1 cellular context compared by ENCODE assay signal in the genomic region with DNA sequence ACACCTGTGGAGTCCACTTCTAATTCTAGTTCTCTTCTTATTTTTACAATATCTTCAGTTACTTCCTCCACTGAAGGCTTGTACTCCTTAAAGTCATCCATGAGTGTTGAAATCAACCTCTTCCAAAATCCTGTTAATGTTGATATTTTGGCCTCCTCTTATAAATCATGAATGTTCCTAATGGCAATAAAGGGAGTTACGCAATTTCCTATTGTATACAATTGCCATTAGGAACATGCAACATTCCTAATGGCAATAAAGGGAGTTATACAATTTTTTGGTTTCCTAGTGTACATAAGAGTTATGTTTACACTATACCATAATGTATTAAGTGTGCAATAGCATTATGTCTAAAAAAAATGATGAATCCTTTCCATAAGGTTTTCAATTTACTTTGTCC.
TF ChIP-seq lines count a peak whose summit lies in the region.

No MANE protein-coding gene starts in this region.

TF ChIP-seq in HepG2, 621 proteins besides CTCF, POLR2A, EP300 and RAD21:
- TF ChIP-seq EEA1 (CRISPR knock-in tag; IDR thresholded peaks at IDR 0.05; ENCODE audit: borderline replicate concordance) = no peak
- TF ChIP-seq, protein P1, sequence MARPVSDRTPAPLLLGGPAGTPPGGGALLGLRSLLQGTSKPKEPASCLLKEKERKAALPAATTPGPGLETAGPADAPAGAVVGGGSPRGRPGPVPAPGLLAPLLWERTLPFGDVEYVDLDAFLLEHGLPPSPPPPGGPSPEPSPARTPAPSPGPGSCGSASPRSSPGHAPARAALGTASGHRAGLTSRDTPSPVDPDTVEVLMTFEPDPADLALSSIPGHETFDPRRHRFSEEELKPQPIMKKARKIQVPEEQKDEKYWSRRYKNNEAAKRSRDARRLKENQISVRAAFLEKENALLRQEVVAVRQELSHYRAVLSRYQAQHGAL (CRISPR knock-in tag; IDR thresholded peaks at IDR 0.05; ENCODE audit: not compliant biosample characterization) = no peak
- peak; percentile 70; the same call in 1 of the 2 replicates for TF ChIP-seq CEBPB (IDR thresholded peaks at IDR 0.05; ENCODE audit: borderline replicate concordance, low read depth, low read length)
- TF ChIP-seq THYN1 (CRISPR knock-in tag; IDR thresholded peaks at IDR 0.05; ENCODE audit: borderline replicate concordance, low read depth) = no peak
- TF ChIP-seq, protein P2, sequence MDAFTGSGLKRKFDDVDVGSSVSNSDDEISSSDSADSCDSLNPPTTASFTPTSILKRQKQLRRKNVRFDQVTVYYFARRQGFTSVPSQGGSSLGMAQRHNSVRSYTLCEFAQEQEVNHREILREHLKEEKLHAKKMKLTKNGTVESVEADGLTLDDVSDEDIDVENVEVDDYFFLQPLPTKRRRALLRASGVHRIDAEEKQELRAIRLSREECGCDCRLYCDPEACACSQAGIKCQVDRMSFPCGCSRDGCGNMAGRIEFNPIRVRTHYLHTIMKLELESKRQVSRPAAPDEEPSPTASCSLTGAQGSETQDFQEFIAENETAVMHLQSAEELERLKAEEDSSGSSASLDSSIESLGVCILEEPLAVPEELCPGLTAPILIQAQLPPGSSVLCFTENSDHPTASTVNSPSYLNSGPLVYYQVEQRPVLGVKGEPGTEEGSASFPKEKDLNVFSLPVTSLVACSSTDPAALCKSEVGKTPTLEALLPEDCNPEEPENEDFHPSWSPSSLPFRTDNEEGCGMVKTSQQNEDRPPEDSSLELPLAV (CRISPR knock-in tag; conservative IDR thresholded peaks at IDR 0.05; ENCODE audit: low read depth) = no peak
- no peak for TF ChIP-seq SUZ12 (IDR thresholded peaks at IDR 0.05; ENCODE audit: low read depth, low read length)
- no peak for TF ChIP-seq HIVEP1 (CRISPR knock-in tag; IDR thresholded peaks at IDR 0.05)
- no peak for TF ChIP-seq RFXANK (CRISPR knock-in tag; IDR thresholded peaks at IDR 0.05)
- TF ChIP-seq, protein P3, sequence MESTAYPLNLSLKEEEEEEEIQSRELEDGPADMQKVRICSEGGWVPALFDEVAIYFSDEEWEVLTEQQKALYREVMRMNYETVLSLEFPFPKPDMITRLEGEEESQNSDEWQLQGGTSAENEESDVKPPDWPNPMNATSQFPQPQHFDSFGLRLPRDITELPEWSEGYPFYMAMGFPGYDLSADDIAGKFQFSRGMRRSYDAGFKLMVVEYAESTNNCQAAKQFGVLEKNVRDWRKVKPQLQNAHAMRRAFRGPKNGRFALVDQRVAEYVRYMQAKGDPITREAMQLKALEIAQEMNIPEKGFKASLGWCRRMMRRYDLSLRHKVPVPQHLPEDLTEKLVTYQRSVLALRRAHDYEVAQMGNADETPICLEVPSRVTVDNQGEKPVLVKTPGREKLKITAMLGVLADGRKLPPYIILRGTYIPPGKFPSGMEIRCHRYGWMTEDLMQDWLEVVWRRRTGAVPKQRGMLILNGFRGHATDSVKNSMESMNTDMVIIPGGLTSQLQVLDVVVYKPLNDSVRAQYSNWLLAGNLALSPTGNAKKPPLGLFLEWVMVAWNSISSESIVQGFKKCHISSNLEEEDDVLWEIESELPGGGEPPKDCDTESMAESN (CRISPR knock-in tag; conservative IDR thresholded peaks at IDR 0.05) = no peak
